Comparison of ENCODE assay signal across 29 cellular contexts in the genomic region with DNA sequence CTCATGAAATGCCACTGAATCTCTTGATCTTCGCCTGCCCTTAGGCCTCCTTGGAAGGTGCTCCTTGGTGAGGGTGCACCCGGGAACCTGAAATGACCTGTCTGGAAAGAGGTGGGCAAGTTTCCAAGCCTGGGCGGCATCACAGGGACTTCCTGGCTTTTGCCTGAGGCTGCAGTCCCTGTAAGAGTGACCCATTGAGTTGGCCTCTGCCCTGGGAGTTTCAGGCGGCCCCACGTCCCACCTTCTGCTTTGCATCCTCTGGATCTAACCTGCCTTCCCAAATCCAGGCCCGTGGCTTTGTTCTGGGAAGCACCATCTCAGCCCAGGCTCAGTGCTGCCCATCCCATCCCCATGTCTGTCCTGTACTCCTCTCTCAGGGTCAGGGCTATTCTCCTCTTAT.
"Had no signal": no experiment of that assay in that cellular context is flagged by ENCODE, and none has a peak within 500 bp of the region (broad histone marks: within the 10 kb centered on the region; RNA-seq: fewer than 3 reads in every experiment).

No MANE protein-coding gene starts in this region.

- H3K27ac ChIP-seq: neural progenitor cell, neutrophil, ovary, parathyroid adenoma, psoas muscle, right lobe of liver, sigmoid colon, suprapubic skin, testis, tibial artery, transverse colon, upper lobe of right lung, uterus had no signal

- H3K27ac Mint-ChIP-seq: naive thymus-derived CD4-positive, alpha-beta T cell; nephron; neural progenitor cell; progenitor cell of endocrine pancreas; stimulated activated memory B cell treated with anti-CD40 and anti-IgM and Interleukin-4, amounts not matched to agents 10 μg/mL and 1 μg/mL and 100 μg/mL, for 72 hours; stimulated activated naive CD8-positive, alpha-beta T cell treated with anti-CD3 and anti-CD28 coated beads, Interleukin-15, amount 100 ng/mL, for 72 hours had no signal

- H3K9me3 Mint-ChIP-seq: naive thymus-derived CD4-positive, alpha-beta T cell; nephron; neural progenitor cell; stimulated activated memory B cell treated with anti-CD40 and anti-IgM and Interleukin-4, amounts not matched to agents 10 μg/mL and 1 μg/mL and 100 μg/mL, for 72 hours; stimulated activated naive CD8-positive, alpha-beta T cell treated with anti-CD3 and anti-CD28 coated beads, Interleukin-15, amount 100 ng/mL, for 72 hours had no signal

- H3K27me3 ChIP-seq: neural progenitor cell, neutrophil, ovary, right lobe of liver, sigmoid colon, suprapubic skin, testis, tibial artery, transverse colon, upper lobe of right lung, uterus had no signal

- ATAC-seq: naive thymus-derived CD4-positive, alpha-beta T cell; psoas muscle; right cardiac atrium; right lobe of liver; stimulated activated memory B cell treated with anti-CD40 and anti-IgM and Interleukin-4, amounts not matched to agents 10 μg/mL and 1 μg/mL and 100 μg/mL, for 72 hours; stimulated activated naive CD8-positive, alpha-beta T cell treated with anti-CD3 and anti-CD28 coated beads, Interleukin-15, amount 100 ng/mL, for 72 hours; stimulated activated naive CD8-positive, alpha-beta T cell treated with anti-CD3 and anti-CD28 coated beads, Interleukin-15, Interleukin-2, amounts not matched to agents 100 U/mL and 50 U/mL, for 24 hours; upper lobe of right lung had no signal

- H3K4me2 ChIP-seq: neural progenitor cell had no signal

- H3K4me1 Mint-ChIP-seq: naive thymus-derived CD4-positive, alpha-beta T cell; nephron; stimulated activated memory B cell treated with anti-CD40 and anti-IgM and Interleukin-4, amounts not matched to agents 10 μg/mL and 1 μg/mL and 100 μg/mL, for 72 hours; stimulated activated naive CD8-positive, alpha-beta T cell treated with anti-CD3 and anti-CD28 coated beads, Interleukin-15, amount 100 ng/mL, for 72 hours had no signal

- H3K4me3 Mint-ChIP-seq: naive thymus-derived CD4-positive, alpha-beta T cell; nephron; neural progenitor cell; stimulated activated memory B cell treated with anti-CD40 and anti-IgM and Interleukin-4, amounts not matched to agents 10 μg/mL and 1 μg/mL and 100 μg/mL, for 72 hours; stimulated activated naive CD8-positive, alpha-beta T cell treated with anti-CD3 and anti-CD28 coated beads, Interleukin-15, amount 100 ng/mL, for 72 hours had no signal

- H3K79me2 ChIP-seq: parathyroid adenoma had no signal

- FAIRE-seq: small intestine had no signal

- H3K27me3 Mint-ChIP-seq: stimulated activated naive CD8-positive, alpha-beta T cell treated with anti-CD3 and anti-CD28 coated beads, Interleukin-15, amount 100 ng/mL, for 72 hours had no signal

- H3K36me3 Mint-ChIP-seq: naive thymus-derived CD4-positive, alpha-beta T cell; neural progenitor cell; stimulated activated memory B cell treated with anti-CD40 and anti-IgM and Interleukin-4, amounts not matched to agents 10 μg/mL and 1 μg/mL and 100 μg/mL, for 72 hours had no signal

- H3K4me3 ChIP-seq: neural progenitor cell, ovary, psoas muscle, right lobe of liver, sigmoid colon, suprapubic skin, testis, tibial artery, transverse colon, upper lobe of right lung, uterus had no signal

- H3K9ac ChIP-seq: neural progenitor cell, parathyroid adenoma had no signal

- DNase-seq: naive thymus-derived CD4-positive, alpha-beta T cell; occipital lobe; ovary; psoas muscle; right cardiac atrium; right lobe of liver; sigmoid colon; small intestine; stimulated activated CD4-positive, alpha-beta T cell treated with anti-CD3 and anti-CD28 coated beads, Interleukin-12 subunit alpha, Interleukin-12 subunit beta, amount 100 ng/mL, for 4 hours; stimulated activated CD4-positive, alpha-beta T cell treated with anti-CD3 and anti-CD28 coated beads, Interleukin-1b, Interleukin-23, amount 100 ng/mL, for 48 hours; stimulated activated CD4-positive, alpha-beta T cell treated with anti-CD3 and anti-CD28 coated beads, Interleukin-4, amount 100 ng/mL, for 1 hour; stimulated activated CD4-positive, alpha-beta T cell treated with anti-CD3 and anti-CD28 coated beads, Interleukin-4, amount 100 ng/mL, for 4 hours; stimulated activated CD8-positive, alpha-beta memory T cell treated with anti-CD3 and anti-CD28 coated beads, Interleukin-4, amount 100 ng/mL, for 48 hours; stimulated activated naive CD4-positive, alpha-beta T cell; stimulated activated naive CD8-positive, alpha-beta T cell treated with anti-CD3 and anti-CD28 coated beads, Interleukin-15, amount 100 ng/mL, for 72 hours; stimulated activated naive CD8-positive, alpha-beta T cell treated with anti-CD3 and anti-CD28 coated beads, Interleukin-15, Interleukin-2, amounts not matched to agents 100 U/mL and 50 U/mL, for 24 hours; substantia nigra; testis; tibial artery; transverse colon; upper lobe of right lung; uterus had no signal

- H3K36me3 ChIP-seq: neural progenitor cell, neutrophil, ovary, right lobe of liver, sigmoid colon, suprapubic skin, tibial artery, transverse colon, upper lobe of right lung, uterus had no signal

- H3K9me3 ChIP-seq: neutrophil, ovary, psoas muscle, right lobe of liver, sigmoid colon, suprapubic skin, testis, tibial artery, transverse colon, upper lobe of right lung, uterus had no signal

- H2AFZ ChIP-seq: neural progenitor cell, parathyroid adenoma had no signal

- H3K4me1 ChIP-seq: neural progenitor cell, parathyroid adenoma, psoas muscle, right lobe of liver, sigmoid colon, suprapubic skin, testis, tibial artery, transverse colon, upper lobe of right lung, uterus had no signal
